ENCODE assay signal across 12 cellular contexts in the genomic region with DNA sequence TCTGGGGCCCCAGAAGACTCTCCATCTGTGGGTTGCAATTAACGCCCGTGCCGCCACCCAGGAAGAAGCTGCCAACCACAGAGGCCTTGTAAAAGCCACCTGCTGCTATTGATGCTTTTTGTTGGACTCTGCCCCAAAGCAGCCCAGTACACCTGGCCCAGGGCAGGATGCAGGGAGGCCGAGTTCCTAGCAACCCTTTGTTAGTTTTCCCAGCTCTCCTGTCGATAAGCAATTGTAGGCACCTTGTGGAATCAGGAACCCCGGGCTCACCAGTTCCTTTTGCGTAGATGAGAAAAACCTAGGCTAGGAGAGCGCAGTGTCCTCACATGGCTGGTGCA.
DNase-seq lines count a peak whose midpoint lies in the region; ATAC-seq and TF ChIP-seq lines count a peak whose summit lies in the region.
"Had no signal": no experiment of that assay in that cellular context is flagged by ENCODE, and none has a peak within 500 bp of the region (broad histone marks: within the 10 kb centered on the region; RNA-seq: fewer than 3 reads in every experiment).

No MANE protein-coding gene starts in this region.

- peaks cover 94% of the 10 kb centered on the region for H3K36me3 Mint-ChIP-seq in stimulated activated effector memory CD8-positive, alpha-beta T cell treated with anti-CD3 and anti-CD28 coated beads, Interleukin-12 subunit alpha, Interleukin-12 subunit beta, amount 100 ng/mL, for 72 hours

- peaks cover 0 to 11% (median 6%) of the 10 kb centered on the region in 4 donors for H3K9me3 ChIP-seq in esophagus muscularis mucosa

- peaks cover 8 to 47% (median 35%) of the 10 kb centered on the region in 4 donors for H3K4me1 ChIP-seq in esophagus muscularis mucosa
- H3K4me1 ChIP-seq: vagina had no signal

- H3K4me3 Mint-ChIP-seq in stimulated activated effector memory CD8-positive, alpha-beta T cell treated with anti-CD3 and anti-CD28 coated beads, Interleukin-12 subunit alpha, Interleukin-12 subunit beta, amount 100 ng/mL, for 72 hours: no peak overlapping the region
- H3K4me3 Mint-ChIP-seq: mesothelial cell of epicardium had no signal

- WGBS in esophagus muscularis mucosa: 58% methylated on average over 7 of the region's 8 CpGs

- intact Hi-C loops in esophagus muscularis mucosa (cut with DNase I): loop anchor here (5.0 to 10.0 kb wide), 2 partner anchors 58 to 355 kb away; no protein-coding TSS in a partner anchor
- intact Hi-C loops in dorsolateral prefrontal cortex (cut with DNase I): loop anchor here in 1 of 2 donors (5.0 to 10.0 kb wide), 2 partner anchors 245 to 353 kb away; no protein-coding TSS in a partner anchor

- peaks cover 5% of the 10 kb centered on the region for H3K9me3 Mint-ChIP-seq in stimulated activated effector memory CD8-positive, alpha-beta T cell treated with anti-CD3 and anti-CD28 coated beads, Interleukin-12 subunit alpha, Interleukin-12 subunit beta, amount 100 ng/mL, for 72 hours

- TF ChIP-seq CTCF in esophagus muscularis mucosa (IDR thresholded peaks at IDR 0.05) (no peak), dorsolateral prefrontal cortex (IDR thresholded peaks at IDR 0.05 in 54 of 56, conservative IDR thresholded peaks at IDR 0.05 in 2 of 56; ENCODE audit: low read depth in 1 of 56, partially characterized antibody in 56 of 56) (no peak)

- H3K4me1 Mint-ChIP-seq in stimulated activated effector memory CD8-positive, alpha-beta T cell treated with anti-CD3 and anti-CD28 coated beads, Interleukin-12 subunit alpha, Interleukin-12 subunit beta, amount 100 ng/mL, for 72 hours: peaks cover 17% of the 10 kb centered on the region

- no peak for TF ChIP-seq EP300 in esophagus muscularis mucosa (IDR thresholded peaks at IDR 0.05)

- H3K36me3 ChIP-seq in esophagus muscularis mucosa: peaks cover 48 to 94% (median 68%) of the 10 kb centered on the region in 4 donors

- H3K27me3 ChIP-seq in esophagus muscularis mucosa (no peaks in the 10 kb centered on the region), dorsolateral prefrontal cortex (no peaks in the 10 kb centered on the region)
- H3K27me3 ChIP-seq: vagina had no signal

- H3K27ac ChIP-seq in esophagus muscularis mucosa (replicated peaks in 1 of 4) (peak overlapping the region; percentile 72 to 82 (median 76)), dorsolateral prefrontal cortex (peak overlapping the region in 22 of 59 donors; percentile 3 to 68 (median 42))
- H3K27ac ChIP-seq: vagina had no signal

- no peak for ATAC-seq in stimulated activated effector memory CD8-positive, alpha-beta T cell treated with anti-CD3 and anti-CD28 coated beads, Interleukin-12 subunit alpha, Interleukin-12 subunit beta, amount 100 ng/mL, for 72 hours
- ATAC-seq: activated CD4-positive, CD25-positive, alpha-beta regulatory T cell treated with anti-CD3 and anti-CD28 coated beads, Interleukin-2, amount 50 U/mL, for 24 hours; HepG2 had no signal

- no peak for TF ChIP-seq POLR2A in esophagus muscularis mucosa (IDR thresholded peaks at IDR 0.05; ENCODE audit: low read depth)

- DNase-seq in SHP77 (lab: John Stamatoyannopoulos, UW): peak; percentile 59 to 62
- no peak for DNase-seq in SHP77 treated with DMSO at 0.1 percent for 48 hours (lab: John Stamatoyannopoulos, UW)
- DNase-seq in NCI-H2171 treated with DMSO at 0.1 percent for 48 hours (lab: John Stamatoyannopoulos, UW): peak; percentile 94
- no peak for DNase-seq in esophagus muscularis mucosa (ENCODE audit: extremely low spot score)
- DNase-seq in stimulated activated effector memory CD8-positive, alpha-beta T cell treated with anti-CD3 and anti-CD28 coated beads, Interleukin-12 subunit alpha, Interleukin-12 subunit beta, amount 100 ng/mL, for 72 hours (ENCODE audit: low spot score in 2 of 2): no peak
- DNase-seq in dorsolateral prefrontal cortex: no peak
- DNase-seq in stimulated activated CD4-positive, alpha-beta T cell treated with anti-CD3 and anti-CD28 coated beads, Interleukin-1b, Interleukin-23, amount 100 ng/mL, for 48 hours: no peak
- no peak for DNase-seq in stimulated activated CD4-positive, alpha-beta T cell treated with anti-CD3 and anti-CD28 coated beads, Interleukin-4, amount 100 ng/mL, for 24 hours

- H3K4me3 ChIP-seq in esophagus muscularis mucosa: no peak overlapping the region
- H3K4me3 ChIP-seq in dorsolateral prefrontal cortex: peak overlapping the region in 22 of 59 donors; percentile 2 to 44 (median 18)
- H3K4me3 ChIP-seq: vagina had no signal

- H3K27ac Mint-ChIP-seq in stimulated activated effector memory CD8-positive, alpha-beta T cell treated with anti-CD3 and anti-CD28 coated beads, Interleukin-12 subunit alpha, Interleukin-12 subunit beta, amount 100 ng/mL, for 72 hours: peak overlapping the region; percentile 35

Comparison
In these comparisons a context has a peak if more than half of its experiments do, and no peak if none do; other contexts are left out.
1. DNase-seq: peak in SHP77 (2 of 2) and NCI-H2171 treated with DMSO at 0.1 percent for 48 hours (single experiment); none in SHP77 treated with DMSO at 0.1 percent for 48 hours (single experiment), esophagus muscularis mucosa (single experiment), stimulated activated effector memory CD8-positive, alpha-beta T cell treated with anti-CD3 and anti-CD28 coated beads, Interleukin-12 subunit alpha, Interleukin-12 subunit beta, amount 100 ng/mL, for 72 hours (0 of 2), dorsolateral prefrontal cortex (0 of 10), stimulated activated CD4-positive, alpha-beta T cell treated with anti-CD3 and anti-CD28 coated beads, Interleukin-1b, Interleukin-23, amount 100 ng/mL, for 48 hours (single experiment) and stimulated activated CD4-positive, alpha-beta T cell treated with anti-CD3 and anti-CD28 coated beads, Interleukin-4, amount 100 ng/mL, for 24 hours (single experiment).